In genomic region chr5:151779531-151780125, GRCh38 we compare ENCODE assay signal across 12 cellular contexts. TPM values are rescaled to one million over a fixed set of nuclear protein-coding genes. Genes with fewer than 3 reads are reported as not detected.
DNase-seq lines count a peak whose midpoint lies in the region; ATAC-seq and TF ChIP-seq lines count a peak whose summit lies in the region.
"Had no signal": no experiment of that assay in that cellular context is flagged by ENCODE, and none has a peak within 500 bp of the region (broad histone marks: within the 10 kb centered on the region; RNA-seq: fewer than 3 reads in every experiment).

No MANE protein-coding gene starts in this region.

- no peaks in the 10 kb centered on the region for H3K9me3 ChIP-seq in CD8-positive, alpha-beta memory T cell (ENCODE audit: low read length)
- no peaks in the 10 kb centered on the region for H3K9me3 ChIP-seq in OCI-LY1 (ENCODE audit: low read length)
- no peaks in the 10 kb centered on the region for H3K9me3 ChIP-seq in iPS-20b (ENCODE audit: insufficient read depth, low read depth, low read length)
- H3K9me3 ChIP-seq in hepatocyte (ENCODE audit: low read depth), result no peaks in the 10 kb centered on the region
- H3K9me3 ChIP-seq: Peyer's patch had no signal

- H3K79me2 ChIP-seq in OCI-LY1 (ENCODE audit: insufficient read depth, low read length), result peaks cover 100% of the 10 kb centered on the region
- H3K79me2 ChIP-seq in hepatocyte, result peaks cover 100% of the 10 kb centered on the region

- no peaks in the 10 kb centered on the region for H3K27me3 Mint-ChIP-seq in CD8-positive, alpha-beta memory T cell

- no peak overlapping the region for H2AFZ ChIP-seq in OCI-LY1 (ENCODE audit: low read length)
- H2AFZ ChIP-seq in hepatocyte, result no peak overlapping the region

- peaks cover 83% of the 10 kb centered on the region for H3K4me1 ChIP-seq in CD8-positive, alpha-beta memory T cell (ENCODE audit: insufficient read depth, low read length)
- H3K4me1 ChIP-seq in OCI-LY1 (ENCODE audit: insufficient read depth, low read length, severe bottlenecking), result peaks cover 76% of the 10 kb centered on the region
- peaks cover 35% of the 10 kb centered on the region for H3K4me1 ChIP-seq in iPS-20b (ENCODE audit: insufficient read depth, low read length)
- peaks cover 18% of the 10 kb centered on the region for H3K4me1 ChIP-seq in hepatocyte (ENCODE audit: insufficient read depth)

- TF ChIP-seq CTCF in OCI-LY1 (IDR thresholded peaks at IDR 0.05; ENCODE audit: low read length), result no peak
- TF ChIP-seq CTCF in hepatocyte (IDR thresholded peaks at IDR 0.05; ENCODE audit: poor library complexity), result no peak

- ATAC-seq in GM18870 (IDR thresholded peaks at IDR 0.05; ENCODE audit: unreplicated experiment) (peak; percentile 41), GM19324 (IDR thresholded peaks at IDR 0.05; ENCODE audit: low FRiP score, unreplicated experiment) (no peak)

- H3K4me3 Mint-ChIP-seq in CD8-positive, alpha-beta memory T cell, result peak overlapping the region; percentile 16 to 66 (median 47)

- H3K27me3 ChIP-seq in CD8-positive, alpha-beta memory T cell (ENCODE audit: insufficient read depth, low read length, poor library complexity, severe bottlenecking), result no peaks in the 10 kb centered on the region
- H3K27me3 ChIP-seq in OCI-LY1 (ENCODE audit: insufficient read depth, low read length) (no peaks in the 10 kb centered on the region), iPS-20b (ENCODE audit: insufficient read depth, low read length) (no peaks in the 10 kb centered on the region), hepatocyte (no peaks in the 10 kb centered on the region)
- H3K27me3 ChIP-seq: Peyer's patch had no signal

- peaks cover 85 to 97% (median 96%) of the 10 kb centered on the region in 3 donors for H3K4me1 Mint-ChIP-seq in CD8-positive, alpha-beta memory T cell

- WGBS in hepatocyte (ENCODE audit: low lambda C conversion rate, missing lambda C conversion rate), result 81% methylated on average over 3 of the region's 3 CpGs

- H3K9ac ChIP-seq in OCI-LY1 (ENCODE audit: low read length), result no peak overlapping the region
- no peak overlapping the region for H3K9ac ChIP-seq in iPS-20b (ENCODE audit: low read depth, low read length)

- POLR2A ChIA-PET in CD8-positive, alpha-beta memory T cell (lab: Charles Lee), result interaction anchor here (2.3 kb wide), 1 partner anchor 8 kb away, joined by 6 read pairs; the partner anchor contains the start of gene G3BP1

- no peak for DNase-seq in CD8-positive, alpha-beta memory T cell
- DNase-seq in hepatocyte (ENCODE audit: low spot score) (no peak), LoVo (ENCODE audit: low spot score) (no peak), DMS79 treated with DMSO at 0.1 percent for 48 hours (lab: John Stamatoyannopoulos, UW) (no peak)
- DNase-seq: cerebellar nuclear complex, kidney glomerular epithelial cell, NCI-H187, Peyer's patch had no signal

- CTCF ChIA-PET in CD8-positive, alpha-beta memory T cell (lab: Charles Lee), result no interaction called here

- H3K4me2 ChIP-seq in OCI-LY1 (ENCODE audit: low read length), result peak overlapping the region; percentile 27; the same call in 1 of the 2 replicates
- H3K4me2 ChIP-seq in hepatocyte, result no peak overlapping the region

- peaks cover 0 to 35% (median 16%) of the 10 kb centered on the region in 3 donors for H3K36me3 Mint-ChIP-seq in CD8-positive, alpha-beta memory T cell

- H4K20me1 ChIP-seq in OCI-LY1 (ENCODE audit: insufficient read depth, low read length) (peaks cover 7% of the 10 kb centered on the region; the same call in 1 of the 2 replicates), hepatocyte (ENCODE audit: insufficient read depth, poor library complexity, severe bottlenecking) (peaks cover 100% of the 10 kb centered on the region)

- peak overlapping the region in 6 of 8 donors; percentile 6 to 75 (median 16) for H3K27ac Mint-ChIP-seq in CD8-positive, alpha-beta memory T cell

- H3K9me3 Mint-ChIP-seq in CD8-positive, alpha-beta memory T cell, result no peaks in the 10 kb centered on the region

- no peaks in the 10 kb centered on the region for H3F3A ChIP-seq in OCI-LY1 (ENCODE audit: insufficient read depth, low read length)

- H3K9me2 ChIP-seq in OCI-LY1 (ENCODE audit: low read depth, low read length), result no peaks in the 10 kb centered on the region
- no peaks in the 10 kb centered on the region for H3K9me2 ChIP-seq in hepatocyte (replicated peaks; ENCODE audit: insufficient read depth)

- H3K4me3 ChIP-seq in CD8-positive, alpha-beta memory T cell (ENCODE audit: low read length), result no peak overlapping the region
- no peak overlapping the region for H3K4me3 ChIP-seq in OCI-LY1 (ENCODE audit: low read depth, low read length, poor library complexity, severe bottlenecking)
- H3K4me3 ChIP-seq in iPS-20b (ENCODE audit: low read length), result 0 out of 2 replicates have a peak overlapping the region, but pooled peaks have one; percentile 10
- no peak overlapping the region for H3K4me3 ChIP-seq in hepatocyte
- H3K4me3 ChIP-seq: Peyer's patch had no signal

- no peaks in the 10 kb centered on the region for H3K36me3 ChIP-seq in CD8-positive, alpha-beta memory T cell (ENCODE audit: insufficient read depth, low read length)
- H3K36me3 ChIP-seq in OCI-LY1 (ENCODE audit: insufficient read depth, low read length), result peaks cover 57% of the 10 kb centered on the region
- peaks cover 34% of the 10 kb centered on the region for H3K36me3 ChIP-seq in iPS-20b (ENCODE audit: insufficient read depth, low read depth, low read length)
- no peaks in the 10 kb centered on the region for H3K36me3 ChIP-seq in hepatocyte (replicated peaks; ENCODE audit: insufficient read depth, low read depth)
- H3K36me3 ChIP-seq: Peyer's patch had no signal

- H3K27ac ChIP-seq in CD8-positive, alpha-beta memory T cell (ENCODE audit: low read depth, low read length), result no peak overlapping the region
- peak overlapping the region; percentile 26 for H3K27ac ChIP-seq in OCI-LY1 (ENCODE audit: low read depth, low read length, poor library complexity, severe bottlenecking)
- H3K27ac ChIP-seq in iPS-20b (ENCODE audit: low read length), result no peak overlapping the region
- no peak overlapping the region for H3K27ac ChIP-seq in hepatocyte
- H3K27ac ChIP-seq: Peyer's patch had no signal

RNA-seq across cellular contexts. Expression of gene G3BP1, which starts 7.9 kb away (rescaled TPM):
- 100 to 1,000 TPM; 371 to 377 TPM for total RNA-seq in CD8-positive, alpha-beta memory T cell
- 142 TPM for polyA plus RNA-seq in CD8-positive, alpha-beta memory T cell
- total RNA-seq in hepatocyte, result 143 and 151 TPM in 2 replicates
- polyA plus RNA-seq in hepatocyte, result 117 and 123 TPM in 2 replicates

RNA-seq across cellular contexts. Expression of gene ATOX1, which starts 21.2 kb away (rescaled TPM):
- 100 to 1,000 TPM in 1 of 2 experiments, 10 to 100 TPM in 1; 91.0 to 103 TPM for total RNA-seq in CD8-positive, alpha-beta memory T cell
- polyA plus RNA-seq in CD8-positive, alpha-beta memory T cell, result 67.7 TPM
- 112 and 174 TPM in 2 replicates for total RNA-seq in hepatocyte
- 333 and 348 TPM in 2 replicates for polyA plus RNA-seq in hepatocyte
